ENCODE assay signal across 10 cellular contexts in the genomic region with DNA sequence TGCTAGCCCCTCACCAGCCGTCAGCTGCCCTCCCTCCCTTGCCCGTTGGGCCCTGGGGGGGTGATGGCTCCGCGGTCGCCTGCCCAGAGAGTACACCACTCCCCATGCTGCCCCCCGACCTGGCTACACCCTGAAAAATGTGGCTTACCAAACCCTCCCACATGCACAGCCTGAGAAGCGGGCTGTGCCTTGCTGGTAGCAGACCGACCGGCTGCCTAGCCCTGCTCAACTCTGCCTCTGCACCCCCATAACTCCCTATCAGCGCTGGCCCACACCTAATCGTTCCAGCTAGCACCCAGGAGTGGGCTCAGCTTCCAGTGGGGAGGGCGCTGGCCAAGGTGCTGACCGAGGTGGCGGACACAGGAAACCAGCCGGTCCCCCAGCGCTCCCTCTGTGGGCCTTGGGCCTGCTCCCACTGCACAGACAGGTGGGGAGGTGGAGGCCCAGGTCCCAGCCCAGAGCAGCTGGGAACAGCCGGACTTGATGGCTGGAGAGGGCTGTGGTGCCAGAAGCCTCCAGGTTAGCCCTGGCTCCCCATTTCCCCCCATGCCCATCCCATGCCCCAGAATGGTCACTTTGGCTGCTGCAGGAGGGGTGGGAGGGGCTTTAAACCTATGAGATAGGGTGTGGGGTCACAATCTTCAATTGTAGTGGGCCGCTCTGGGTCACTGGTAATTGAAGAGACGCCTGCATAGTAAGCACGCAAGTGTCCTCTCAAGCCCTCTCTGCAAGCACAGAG. TPM values are rescaled to one million over a fixed set of nuclear protein-coding genes. Genes with fewer than 3 reads are reported as not detected.
DNase-seq lines count a peak whose midpoint lies in the region; ATAC-seq and TF ChIP-seq lines count a peak whose summit lies in the region.
"Had no signal": no experiment of that assay in that cellular context is flagged by ENCODE, and none has a peak within 500 bp of the region (broad histone marks: within the 10 kb centered on the region; RNA-seq: fewer than 3 reads in every experiment).

No MANE protein-coding gene starts in this region.

- H3K9me2 ChIP-seq in PC-3 (replicated peaks; ENCODE audit: low read length): no peaks in the 10 kb centered on the region

- no peaks in the 10 kb centered on the region for H3K27me3 ChIP-seq in PC-3 (ENCODE audit: low read length)

- H4K20me1 ChIP-seq in PC-3 (ENCODE audit: low read length): no peaks in the 10 kb centered on the region

- no peaks in the 10 kb centered on the region for H3K9me3 ChIP-seq in PC-3 (ENCODE audit: low read length)

- no peak overlapping the region for H2AFZ ChIP-seq in PC-3 (ENCODE audit: low read length)
- H2AFZ ChIP-seq: PC-9 had no signal

- CTCF ChIA-PET in PC-3 (lab: Charles Lee): no interaction called here

- no peak overlapping the region for H3K27ac ChIP-seq in PC-3 (ENCODE audit: low read length)
- H3K27ac ChIP-seq: PC-9 had no signal

- POLR2A ChIA-PET in PC-3 (lab: Charles Lee; ENCODE audit: unreplicated experiment): no interaction called here

- ATAC-seq in PC-3: no peak

- H3K9ac ChIP-seq in PC-3 (ENCODE audit: low read length): no peak overlapping the region

- H3K9me3 Mint-ChIP-seq in neural crest cell: no peaks in the 10 kb centered on the region

- no peaks in the 10 kb centered on the region for H3K4me1 ChIP-seq in PC-3 (ENCODE audit: insufficient read depth, low read length)

- H3K4me3 ChIP-seq in PC-3 (ENCODE audit: low read length): no peak overlapping the region
- H3K4me3 ChIP-seq: PC-9 had no signal

- no peak overlapping the region for H3K4me2 ChIP-seq in PC-3 (ENCODE audit: low read length)
- H3K4me2 ChIP-seq: PC-9 had no signal

- no peaks in the 10 kb centered on the region for H3K36me3 ChIP-seq in PC-3 (ENCODE audit: low read depth, low read length)

- TF ChIP-seq CTCF in PC-3 (conservative IDR thresholded peaks at IDR 0.05; ENCODE audit: low read depth, low read length): no peak
- TF ChIP-seq CTCF in neural crest cell (conservative IDR thresholded peaks at IDR 0.05): no peak

- H3K27ac Mint-ChIP-seq in neural crest cell (ENCODE audit: unreplicated experiment): peak overlapping the region; percentile 71

- H3K4me1 Mint-ChIP-seq in neural crest cell: peaks cover 4% of the 10 kb centered on the region

- H3K36me3 Mint-ChIP-seq in neural crest cell (ENCODE audit: low read depth): no peaks in the 10 kb centered on the region

- no peaks in the 10 kb centered on the region for H3F3A ChIP-seq in PC-3 (ENCODE audit: low read length, unreplicated experiment)

- no peaks in the 10 kb centered on the region for H3K79me2 ChIP-seq in PC-3 (ENCODE audit: low read length)

- no peaks in the 10 kb centered on the region for H3K27me3 Mint-ChIP-seq in neural crest cell (ENCODE audit: low read depth)

- no TSS peak for BruUV-seq in PC-3 (replicated peaks; lab: Mats Ljungman, UMichigan)

- H3K4me3 Mint-ChIP-seq in neural crest cell: peak overlapping the region; percentile 64

- peak; percentile 23 for DNase-seq in ELR (ENCODE audit: low read depth)
- DNase-seq in PC-3: peak; percentile 3
- peak; percentile 9 for DNase-seq in fibroblast of peridontal ligament (ENCODE audit: extremely low read depth)
- DNase-seq in neural crest cell (ENCODE audit: low read depth, low spot score): peak; percentile 63
- DNase-seq in NCI-H1930 (lab: John Stamatoyannopoulos, UW): no peak
- no peak for DNase-seq in GOT3 (lab: John Stamatoyannopoulos, UW)
- no peak for DNase-seq in ureter (ENCODE audit: low spot score)
- no peak for DNase-seq in activated CD4-positive, CD25-positive, alpha-beta regulatory T cell treated with anti-CD3 and anti-CD28 coated beads, Interleukin-2, amount 50 U/mL, for 72 hours
- DNase-seq: activated CD4-positive, alpha-beta T cell treated with anti-CD3 and anti-CD28 coated beads for 1 hour had no signal

- intact Hi-C loops in PC-3 (cut with micrococcal nuclease): no loop called here

RNA-seq across cellular contexts. Expression of a gene that starts 32.1 kb away (rescaled TPM):
- total RNA-seq in PC-3 (2014; rRNA removed): 0.84 and 2.0 TPM in 2 replicates
- total RNA-seq in neural crest cell: 0.09 and 1.3 TPM in 2 replicates
- total RNA-seq in ureter: 12.4 TPM

Comparison
In these comparisons a context has a peak if more than half of its experiments do, and no peak if none do; other contexts are left out.
1. DNase-seq: peak in ELR (single experiment), PC-3 (single experiment), fibroblast of peridontal ligament (single experiment) and neural crest cell (single experiment); none in NCI-H1930 (0 of 2), GOT3 (single experiment), ureter (single experiment) and activated CD4-positive, CD25-positive, alpha-beta regulatory T cell treated with anti-CD3 and anti-CD28 coated beads, Interleukin-2, amount 50 U/mL, for 72 hours (single experiment).